Comparison of ENCODE assay signal across 9 cellular contexts in genomic region chr6:43491750-43492661, GRCh38. TPM values are rescaled to one million over a fixed set of nuclear protein-coding genes. Genes with fewer than 3 reads are reported as not detected.
DNase-seq lines count a peak whose midpoint lies in the region; ATAC-seq and TF ChIP-seq lines count a peak whose summit lies in the region.
"Had no signal": no experiment of that assay in that cellular context is flagged by ENCODE, and none has a peak within 500 bp of the region (broad histone marks: within the 10 kb centered on the region; RNA-seq: fewer than 3 reads in every experiment).

No MANE protein-coding gene starts in this region.

- peak overlapping the region; percentile 17 for H3K4me3 ChIP-seq in retinal pigment epithelial cell (ENCODE audit: low read length)

- H3K9me3 Mint-ChIP-seq in naive thymus-derived CD8-positive, alpha-beta T cell, result no peaks in the 10 kb centered on the region

- H3K27ac Mint-ChIP-seq in naive thymus-derived CD8-positive, alpha-beta T cell, result peak overlapping the region in 4 of 10 donors; percentile 6 to 76 (median 72)

- peaks cover 0 to 16% (median 0%) of the 10 kb centered on the region in 3 donors for H3K36me3 Mint-ChIP-seq in naive thymus-derived CD8-positive, alpha-beta T cell

- peak; percentile 87 for DNase-seq in ELR (ENCODE audit: low read depth)
- DNase-seq in T1000 (lab: John Stamatoyannopoulos, UW), result peak; percentile 20
- peak; percentile 95 for DNase-seq in globus pallidus (ENCODE audit: low spot score)
- no peak for DNase-seq in retinal pigment epithelial cell (ENCODE audit: low read depth)
- DNase-seq in activated T-cell treated with anti-CD3 and anti-CD28 coated beads, Interleukin-2, amount 50 U/mL, for 48 hours, result no peak
- DNase-seq in naive thymus-derived CD8-positive, alpha-beta T cell, result no peak
- DNase-seq: NCI-H146 had no signal

- TF ChIP-seq CTCF in retinal pigment epithelial cell (conservative IDR thresholded peaks at IDR 0.05; ENCODE audit: low read depth, low read length), result no peak

- no peaks in the 10 kb centered on the region for H3K27me3 Mint-ChIP-seq in naive thymus-derived CD8-positive, alpha-beta T cell

- POLR2A ChIA-PET in naive thymus-derived CD8-positive, alpha-beta T cell (lab: Charles Lee), result interaction anchor here (1.7 kb wide), 1 partner anchor 36 kb away, joined by 5 read pairs; the partner anchor contains the start of gene DLK2

- H3K4me1 Mint-ChIP-seq in naive thymus-derived CD8-positive, alpha-beta T cell, result peaks cover 23 to 49% (median 36%) of the 10 kb centered on the region in 4 donors

- H3K4me3 Mint-ChIP-seq in naive thymus-derived CD8-positive, alpha-beta T cell, result no peak overlapping the region

- ATAC-seq in HG02884 (IDR thresholded peaks at IDR 0.05; ENCODE audit: unreplicated experiment) (no peak), GM21360 (IDR thresholded peaks at IDR 0.05; ENCODE audit: unreplicated experiment) (no peak)
- ATAC-seq in naive thymus-derived CD8-positive, alpha-beta T cell, result no peak

RNA-seq across cellular contexts. Expression of gene TJAP1, which starts 14.6 kb away (rescaled TPM):
- 10 to 100 TPM; 47.7 to 54.7 TPM for total RNA-seq in naive thymus-derived CD8-positive, alpha-beta T cell
- polyA plus RNA-seq in naive thymus-derived CD8-positive, alpha-beta T cell, result 10 to 100 TPM in 1 of 3 donors, 1 to 10 TPM in 2; 5.1 to 12.1 (median 8.4) TPM

RNA-seq across cellular contexts. Expression of gene LRRC73, which starts 18.1 kb away (rescaled TPM):
- under 1 TPM; 0.41 to 0.49 TPM for total RNA-seq in naive thymus-derived CD8-positive, alpha-beta T cell
- polyA plus RNA-seq in naive thymus-derived CD8-positive, alpha-beta T cell, result not detected

RNA-seq across cellular contexts. Expression of gene YIPF3, which starts 24.7 kb away (rescaled TPM):
- total RNA-seq in naive thymus-derived CD8-positive, alpha-beta T cell, result 10 to 100 TPM; 77.0 to 77.5 TPM
- 10 to 100 TPM; 58.4 to 70.4 (median 68.3) TPM for polyA plus RNA-seq in naive thymus-derived CD8-positive, alpha-beta T cell

RNA-seq across cellular contexts. Expression of gene POLR1C, which starts 24.9 kb away (rescaled TPM):
- 10 to 100 TPM; 47.9 to 51.9 TPM for total RNA-seq in naive thymus-derived CD8-positive, alpha-beta T cell
- polyA plus RNA-seq in naive thymus-derived CD8-positive, alpha-beta T cell, result 10 to 100 TPM in 2 of 3 donors, 1 to 10 TPM in 1; 9.4 to 23.2 (median 14.6) TPM

RNA-seq across cellular contexts. Expression of gene DLK2, which starts 36.7 kb away (rescaled TPM):
- 1 to 10 TPM in 1 of 2 experiments, under 1 TPM in 1; 0.71 to 1.2 TPM for total RNA-seq in naive thymus-derived CD8-positive, alpha-beta T cell
- polyA plus RNA-seq in naive thymus-derived CD8-positive, alpha-beta T cell, result 1 to 10 TPM in 1 of 3 donors, under 1 TPM in 1, not detected in 1; 0.22 to 1.2 TPM

Comparison
In these comparisons a context has a peak if more than half of its experiments do, and no peak if none do; other contexts are left out.
1. DNase-seq: peak in ELR (single experiment), T1000 (single experiment) and globus pallidus (single experiment); none in retinal pigment epithelial cell (single experiment), activated T-cell treated with anti-CD3 and anti-CD28 coated beads, Interleukin-2, amount 50 U/mL, for 48 hours (0 of 2) and naive thymus-derived CD8-positive, alpha-beta T cell (0 of 10).